ENCODE assay signal across 8 cellular contexts in the genomic region with DNA sequence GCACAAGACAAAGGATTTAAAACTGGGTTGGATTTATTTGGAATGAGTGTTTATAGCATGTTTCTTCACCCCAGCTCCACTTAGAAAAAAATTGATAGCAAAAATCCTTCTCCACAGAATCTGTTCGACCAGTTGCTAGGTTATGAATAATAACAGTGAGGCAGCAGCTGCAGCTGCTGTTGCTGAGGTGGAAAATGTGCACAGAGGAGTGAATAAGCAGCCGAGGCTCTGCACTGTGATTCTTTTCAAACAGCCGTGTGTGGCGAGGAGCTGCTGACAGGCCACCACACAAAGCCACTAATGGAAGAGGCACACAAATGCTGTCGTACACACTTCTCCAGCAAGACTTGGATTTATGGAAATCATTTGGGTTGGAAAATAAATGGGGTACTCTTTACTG. TPM values are rescaled to one million over a fixed set of nuclear protein-coding genes. Genes with fewer than 3 reads are reported as not detected.
DNase-seq lines count a peak whose midpoint lies in the region; ATAC-seq and TF ChIP-seq lines count a peak whose summit lies in the region.
"Had no signal": no experiment of that assay in that cellular context is flagged by ENCODE, and none has a peak within 500 bp of the region (broad histone marks: within the 10 kb centered on the region; RNA-seq: fewer than 3 reads in every experiment).

No MANE protein-coding gene starts in this region.

- ATAC-seq in SK-N-SH treated with all-trans-retinoic acid at 6 μM for 48 hours (peak; percentile 49), heart left ventricle (peak; percentile 67 to 81 (median 76)), HG03565 (IDR thresholded peaks at IDR 0.05; ENCODE audit: unreplicated experiment) (no peak)

- peak overlapping the region; percentile 25 for H3K9ac ChIP-seq in smooth muscle cell (ENCODE audit: low read depth)

- no peaks in the 10 kb centered on the region for H3K27me3 ChIP-seq in heart left ventricle
- no peaks in the 10 kb centered on the region for H3K27me3 ChIP-seq in smooth muscle cell (ENCODE audit: low read depth)

- TF ChIP-seq CTCF in heart left ventricle (IDR thresholded peaks at IDR 0.05) (no peak), smooth muscle cell (IDR thresholded peaks at IDR 0.05; ENCODE audit: borderline replicate concordance, insufficient read depth, poor library complexity, severe bottlenecking) (no peak)

- DNase-seq in LHCN-M2 (ENCODE audit: low read depth) (peak; percentile 97), heart left ventricle (peak in 1 of 5 donors; percentile 47), smooth muscle cell (lab: John Stamatoyannopoulos, UW; ENCODE audit: unreplicated experiment) (no peak), NCI-H226 (no peak)
- no peak for DNase-seq in activated CD4-positive, alpha-beta T cell treated with anti-CD3 and anti-CD28 coated beads for 1 hour

- peaks cover 0 to 46% (median 16%) of the 10 kb centered on the region in 12 donors for H3K4me1 ChIP-seq in heart left ventricle
- H3K4me1 ChIP-seq in smooth muscle cell (ENCODE audit: low read depth) = no peaks in the 10 kb centered on the region

- H3K36me3 ChIP-seq in heart left ventricle = peaks cover 0 to 33% (median 11%) of the 10 kb centered on the region in 9 donors
- no peaks in the 10 kb centered on the region for H3K36me3 ChIP-seq in smooth muscle cell (ENCODE audit: low read depth)

- WGBS in heart left ventricle, 4 donors = 33 to 45% (median 39%) methylated on average over 5 of the region's 5 CpGs
- 41% methylated on average over 5 of the region's 5 CpGs for WGBS in smooth muscle cell (ENCODE audit: low lambda C conversion rate)

- H3K4me2 ChIP-seq in smooth muscle cell = no peak overlapping the region

- H3K79me2 ChIP-seq in smooth muscle cell (ENCODE audit: low read depth) = no peaks in the 10 kb centered on the region

- peaks cover 13% of the 10 kb centered on the region for H3F3A ChIP-seq in smooth muscle cell (ENCODE audit: low read depth)

- intact Hi-C loops in heart left ventricle (cut with DNase I) = loop anchor here in 3 of 10 donors (10.0 kb wide), 3 partner anchors 161 to 289 kb away; partner anchors contain the start of gene GTF3A (in 1 of the 3)

- H3K27ac ChIP-seq in heart left ventricle = peak overlapping the region in 8 of 12 donors; percentile 36 to 63 (median 43)
- peak overlapping the region; percentile 85 for H3K27ac ChIP-seq in smooth muscle cell (ENCODE audit: low read depth)
- H3K27ac ChIP-seq: VCaP had no signal

- H3K9me3 ChIP-seq in heart left ventricle = no peaks in the 10 kb centered on the region
- H3K9me3 ChIP-seq in smooth muscle cell (replicated peaks; ENCODE audit: low read depth) = no peaks in the 10 kb centered on the region

- H3K4me3 ChIP-seq in heart left ventricle (no peak overlapping the region), smooth muscle cell (no peak overlapping the region)

- H4K20me1 ChIP-seq in smooth muscle cell (ENCODE audit: low read depth) = peaks cover 29% of the 10 kb centered on the region

- no peak for TF ChIP-seq POLR2A in heart left ventricle (IDR thresholded peaks at IDR 0.05)

- no peak overlapping the region for H2AFZ ChIP-seq in smooth muscle cell (ENCODE audit: low read depth)

TF ChIP-seq in SK-N-SH treated with all-trans-retinoic acid at 6 μM for 48 hours, 23 proteins besides CTCF, POLR2A, EP300 and RAD21:
- TF ChIP-seq TCF4 (CRISPR knock-in tag; IDR thresholded peaks at IDR 0.05; ENCODE audit: borderline replicate concordance) (no peak), BACH2 (CRISPR knock-in tag; IDR thresholded peaks at IDR 0.05; ENCODE audit: borderline replicate concordance) (no peak), ZFP3 (CRISPR knock-in tag; IDR thresholded peaks at IDR 0.05) (no peak), CREB5 (CRISPR knock-in tag; IDR thresholded peaks at IDR 0.05; ENCODE audit: low read depth) (no peak), ZNF565 (CRISPR knock-in tag; conservative IDR thresholded peaks at IDR 0.05; ENCODE audit: low read depth) (no peak), TOX (CRISPR knock-in tag; IDR thresholded peaks at IDR 0.05; ENCODE audit: borderline replicate concordance) (no peak), ARNTL (CRISPR knock-in tag; IDR thresholded peaks at IDR 0.05; ENCODE audit: borderline replicate concordance, low read depth) (no peak), ZC3H10 (CRISPR knock-in tag; IDR thresholded peaks at IDR 0.05) (no peak), PPARA (CRISPR knock-in tag; IDR thresholded peaks at IDR 0.05; ENCODE audit: borderline replicate concordance) (no peak), OSR1 (CRISPR knock-in tag; IDR thresholded peaks at IDR 0.05) (no peak), GLIS3 (CRISPR knock-in tag; IDR thresholded peaks at IDR 0.05) (no peak), SNAI2 (CRISPR knock-in tag; IDR thresholded peaks at IDR 0.05) (no peak), RARB (CRISPR knock-in tag; IDR thresholded peaks at IDR 0.05) (no peak)
- TF ChIP-seq, protein P1, sequence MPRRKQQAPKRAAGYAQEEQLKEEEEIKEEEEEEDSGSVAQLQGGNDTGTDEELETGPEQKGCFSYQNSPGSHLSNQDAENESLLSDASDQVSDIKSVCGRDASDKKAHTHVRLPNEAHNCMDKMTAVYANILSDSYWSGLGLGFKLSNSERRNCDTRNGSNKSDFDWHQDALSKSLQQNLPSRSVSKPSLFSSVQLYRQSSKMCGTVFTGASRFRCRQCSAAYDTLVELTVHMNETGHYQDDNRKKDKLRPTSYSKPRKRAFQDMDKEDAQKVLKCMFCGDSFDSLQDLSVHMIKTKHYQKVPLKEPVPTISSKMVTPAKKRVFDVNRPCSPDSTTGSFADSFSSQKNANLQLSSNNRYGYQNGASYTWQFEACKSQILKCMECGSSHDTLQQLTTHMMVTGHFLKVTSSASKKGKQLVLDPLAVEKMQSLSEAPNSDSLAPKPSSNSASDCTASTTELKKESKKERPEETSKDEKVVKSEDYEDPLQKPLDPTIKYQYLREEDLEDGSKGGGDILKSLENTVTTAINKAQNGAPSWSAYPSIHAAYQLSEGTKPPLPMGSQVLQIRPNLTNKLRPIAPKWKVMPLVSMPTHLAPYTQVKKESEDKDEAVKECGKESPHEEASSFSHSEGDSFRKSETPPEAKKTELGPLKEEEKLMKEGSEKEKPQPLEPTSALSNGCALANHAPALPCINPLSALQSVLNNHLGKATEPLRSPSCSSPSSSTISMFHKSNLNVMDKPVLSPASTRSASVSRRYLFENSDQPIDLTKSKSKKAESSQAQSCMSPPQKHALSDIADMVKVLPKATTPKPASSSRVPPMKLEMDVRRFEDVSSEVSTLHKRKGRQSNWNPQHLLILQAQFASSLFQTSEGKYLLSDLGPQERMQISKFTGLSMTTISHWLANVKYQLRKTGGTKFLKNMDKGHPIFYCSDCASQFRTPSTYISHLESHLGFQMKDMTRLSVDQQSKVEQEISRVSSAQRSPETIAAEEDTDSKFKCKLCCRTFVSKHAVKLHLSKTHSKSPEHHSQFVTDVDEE (CRISPR knock-in tag; IDR thresholded peaks at IDR 0.05) = no peak
- TF ChIP-seq, protein P2, sequence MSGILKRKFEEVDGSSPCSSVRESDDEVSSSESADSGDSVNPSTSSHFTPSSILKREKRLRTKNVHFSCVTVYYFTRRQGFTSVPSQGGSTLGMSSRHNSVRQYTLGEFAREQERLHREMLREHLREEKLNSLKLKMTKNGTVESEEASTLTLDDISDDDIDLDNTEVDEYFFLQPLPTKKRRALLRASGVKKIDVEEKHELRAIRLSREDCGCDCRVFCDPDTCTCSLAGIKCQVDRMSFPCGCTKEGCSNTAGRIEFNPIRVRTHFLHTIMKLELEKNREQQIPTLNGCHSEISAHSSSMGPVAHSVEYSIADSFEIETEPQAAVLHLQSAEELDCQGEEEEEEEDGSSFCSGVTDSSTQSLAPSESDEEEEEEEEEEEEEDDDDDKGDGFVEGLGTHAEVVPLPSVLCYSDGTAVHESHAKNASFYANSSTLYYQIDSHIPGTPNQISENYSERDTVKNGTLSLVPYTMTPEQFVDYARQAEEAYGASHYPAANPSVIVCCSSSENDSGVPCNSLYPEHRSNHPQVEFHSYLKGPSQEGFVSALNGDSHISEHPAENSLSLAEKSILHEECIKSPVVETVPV (CRISPR knock-in tag; IDR thresholded peaks at IDR 0.05) = no peak
- TF ChIP-seq, protein P3, sequence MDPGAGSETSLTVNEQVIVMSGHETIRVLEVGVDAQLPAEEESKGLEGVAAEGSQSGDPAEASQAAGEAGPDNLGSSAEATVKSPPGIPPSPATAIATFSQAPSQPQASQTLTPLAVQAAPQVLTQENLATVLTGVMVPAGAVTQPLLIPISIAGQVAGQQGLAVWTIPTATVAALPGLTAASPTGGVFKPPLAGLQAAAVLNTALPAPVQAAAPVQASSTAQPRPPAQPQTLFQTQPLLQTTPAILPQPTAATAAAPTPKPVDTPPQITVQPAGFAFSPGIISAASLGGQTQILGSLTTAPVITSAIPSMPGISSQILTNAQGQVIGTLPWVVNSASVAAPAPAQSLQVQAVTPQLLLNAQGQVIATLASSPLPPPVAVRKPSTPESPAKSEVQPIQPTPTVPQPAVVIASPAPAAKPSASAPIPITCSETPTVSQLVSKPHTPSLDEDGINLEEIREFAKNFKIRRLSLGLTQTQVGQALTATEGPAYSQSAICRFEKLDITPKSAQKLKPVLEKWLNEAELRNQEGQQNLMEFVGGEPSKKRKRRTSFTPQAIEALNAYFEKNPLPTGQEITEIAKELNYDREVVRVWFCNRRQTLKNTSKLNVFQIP (CRISPR knock-in tag; IDR thresholded peaks at IDR 0.05; ENCODE audit: borderline replicate concordance, low read depth) = no peak
TF ChIP-seq in SK-N-SH treated with all-trans-retinoic acid at 6 μM for 48 hours: peak in this region for 0.

RNA-seq across cellular contexts. Expression of gene RASL11A, which starts 6.4 kb away (rescaled TPM):
- total RNA-seq in LHCN-M2 (2014; rRNA removed) = 1.9 and 3.8 TPM in 2 replicates
- 0.53 TPM for polyA plus RNA-seq in LHCN-M2 (2012)
- 10 to 100 TPM in 3 of 9 donors, 1 to 10 TPM in 6; 2.9 to 13.7 (median 5.4) TPM for total RNA-seq in heart left ventricle
- polyA plus RNA-seq in heart left ventricle = 1 to 10 TPM; 3.5 to 7.9 TPM
- total RNA-seq in smooth muscle cell = 1.9 and 2.9 TPM in 2 replicates
- polyA plus RNA-seq in smooth muscle cell = 0.30 TPM in 1 of 2 replicates, not detected in the other

RNA-seq across cellular contexts. Expression of gene RPL21, which starts 12.8 kb away (rescaled TPM):
- total RNA-seq in LHCN-M2 (2014; rRNA removed) (756 and 812 TPM in 2 replicates), heart left ventricle (100 to 1,000 TPM; 292 to 825 (median 609) TPM), smooth muscle cell (1,167 and 1,191 TPM in 2 replicates)
- polyA plus RNA-seq in LHCN-M2 (2012) = 1,356 TPM
- polyA plus RNA-seq in heart left ventricle (1,000 to 10,000 TPM in 1 of 2 donors, 100 to 1,000 TPM in 1; 459 to 1,593 TPM), smooth muscle cell (361 and 374 TPM in 2 replicates)
